12 cellular contexts compared by ENCODE assay signal in genomic region chr19:12953456-12954149, GRCh38. TPM values are rescaled to one million over a fixed set of nuclear protein-coding genes. Genes with fewer than 3 reads are reported as not detected.
DNase-seq lines count a peak whose midpoint lies in the region; ATAC-seq and TF ChIP-seq lines count a peak whose summit lies in the region.
"Had no signal": no experiment of that assay in that cellular context is flagged by ENCODE, and none has a peak within 500 bp of the region (broad histone marks: within the 10 kb centered on the region; RNA-seq: fewer than 3 reads in every experiment).

No MANE protein-coding gene starts in this region.

- no peak overlapping the region for H2AFZ ChIP-seq in osteoblast (ENCODE audit: low read length)

- in situ Hi-C loops in brain microvascular endothelial cell (cut with HindIII; ENCODE audit: low pct_ligation_motif_present, low sequenced_read_pairs) = no loop called here

- H3K4me1 Mint-ChIP-seq in type B pancreatic cell (ENCODE audit: unreplicated experiment) = peaks cover 19% of the 10 kb centered on the region

- H3K9me3 Mint-ChIP-seq in type B pancreatic cell = no peaks in the 10 kb centered on the region
- H3K9me3 Mint-ChIP-seq: activated B cell treated with CpG ODN at 0.5 μM for 24 hours had no signal

- ATAC-seq in GM19463 (IDR thresholded peaks at IDR 0.05; ENCODE audit: unreplicated experiment) = no peak

- no peaks in the 10 kb centered on the region for H3K9me3 ChIP-seq in osteoblast (ENCODE audit: low read depth, low read length)

- peak overlapping the region; percentile 86 for H3K27ac ChIP-seq in brain microvascular endothelial cell
- peak overlapping the region; percentile 100 for H3K27ac ChIP-seq in osteoblast (ENCODE audit: low read depth, low read length)

- H3K4me3 Mint-ChIP-seq in type B pancreatic cell = no peak overlapping the region

- H3K4me2 ChIP-seq in osteoblast (ENCODE audit: insufficient read depth, low read length) = peak overlapping the region; percentile 51

- no peak for TF ChIP-seq CTCF in brain microvascular endothelial cell (IDR thresholded peaks at IDR 0.05; ENCODE audit: low read depth, low read length, missing control alignments)
- no peak for TF ChIP-seq CTCF in osteoblast (IDR thresholded peaks at IDR 0.05; ENCODE audit: extremely low read depth, low read depth, low read length)
- TF ChIP-seq CTCF in type B pancreatic cell (conservative IDR thresholded peaks at IDR 0.05) = no peak

- H4K20me1 ChIP-seq in osteoblast (ENCODE audit: insufficient read depth, low read length) = no peaks in the 10 kb centered on the region

- H3K27me3 Mint-ChIP-seq in type B pancreatic cell = no peaks in the 10 kb centered on the region
- H3K27me3 Mint-ChIP-seq: activated B cell treated with CpG ODN at 0.5 μM for 24 hours had no signal

- H3K27ac Mint-ChIP-seq in type B pancreatic cell = no peak overlapping the region

- DNase-seq in DMS 273 (lab: John Stamatoyannopoulos, UW; ENCODE audit: unreplicated experiment) (peak; percentile 92), NCI-H1694 treated with DMSO at 0.1 percent for 48 hours (lab: John Stamatoyannopoulos, UW) (peak; percentile 83), brain microvascular endothelial cell (no peak), osteoblast (ENCODE audit: insufficient read length, low spot score, missing footprints) (peak; percentile 54), NCI-H2227 treated with DMSO at 0.1 percent for 48 hours (lab: John Stamatoyannopoulos, UW) (no peak), type B pancreatic cell (ENCODE audit: extremely low spot score, unreplicated experiment) (no peak), T-helper 9 cell (no peak)
- DNase-seq: activated B cell treated with CpG ODN at 0.5 μM for 24 hours, GDM1, NCI-H345 had no signal

- H3K27me3 ChIP-seq in brain microvascular endothelial cell (replicated peaks) (no peaks in the 10 kb centered on the region), osteoblast (ENCODE audit: insufficient read depth, low read length) (no peaks in the 10 kb centered on the region)

- peaks cover 13% of the 10 kb centered on the region for H3K36me3 Mint-ChIP-seq in type B pancreatic cell

- H3K79me2 ChIP-seq in osteoblast (ENCODE audit: insufficient read depth, low read length) = peaks cover 70% of the 10 kb centered on the region

- peaks cover 42% of the 10 kb centered on the region for H3K4me1 ChIP-seq in osteoblast (ENCODE audit: insufficient read depth, low read length)

- H3K36me3 ChIP-seq in brain microvascular endothelial cell (replicated peaks) (peaks cover 48% of the 10 kb centered on the region), osteoblast (ENCODE audit: insufficient read depth, low read length) (peaks cover 55% of the 10 kb centered on the region)

- no peak overlapping the region for H3K4me3 ChIP-seq in brain microvascular endothelial cell (ENCODE audit: low read depth, low read length)
- H3K4me3 ChIP-seq in osteoblast (ENCODE audit: insufficient read depth, low read length) = no peak overlapping the region

RNA-seq across cellular contexts. Expression of gene GADD45GIP1, which starts 3.4 kb away (rescaled TPM):
- 15.2 and 16.8 TPM in 2 replicates for total RNA-seq in osteoblast
- 23.1 and 24.8 TPM in 2 replicates for total RNA-seq in type B pancreatic cell (ENCODE audit: low replicate concordance)

RNA-seq across cellular contexts. Expression of gene RAD23A, which starts 7.9 kb away (rescaled TPM):
- total RNA-seq in osteoblast (80.2 and 84.0 TPM in 2 replicates), type B pancreatic cell (ENCODE audit: low replicate concordance) (77.1 and 82.3 TPM in 2 replicates)

RNA-seq across cellular contexts. Expression of gene CALR, which starts 15.2 kb away (rescaled TPM):
- 1,685 and 1,980 TPM in 2 replicates for total RNA-seq in osteoblast
- 1,188 and 1,294 TPM in 2 replicates for total RNA-seq in type B pancreatic cell (ENCODE audit: low replicate concordance)

RNA-seq across cellular contexts. Expression of gene DAND5, which starts 15.8 kb away (rescaled TPM):
- not detected in 2 replicates for total RNA-seq in osteoblast
- total RNA-seq in type B pancreatic cell (ENCODE audit: low replicate concordance) = not detected in 2 replicates
- total RNA-seq: activated B cell treated with CpG ODN at 0.5 μM for 24 hours, urinary bladder had no signal

RNA-seq across cellular contexts. Expression of gene FARSA, which starts 20.1 kb away (rescaled TPM):
- total RNA-seq in osteoblast (41.0 and 47.8 TPM in 2 replicates), type B pancreatic cell (ENCODE audit: low replicate concordance) (67.5 and 68.5 TPM in 2 replicates)

Comparison
In these comparisons a context has a peak if more than half of its experiments do, and no peak if none do; other contexts are left out.
1. DNase-seq: peak in DMS 273 (single experiment), NCI-H1694 treated with DMSO at 0.1 percent for 48 hours (single experiment) and osteoblast (single experiment); none in brain microvascular endothelial cell (single experiment), NCI-H2227 treated with DMSO at 0.1 percent for 48 hours (single experiment), type B pancreatic cell (single experiment) and T-helper 9 cell (single experiment).